ENCODE assay signal across 10 cellular contexts in the genomic region with DNA sequence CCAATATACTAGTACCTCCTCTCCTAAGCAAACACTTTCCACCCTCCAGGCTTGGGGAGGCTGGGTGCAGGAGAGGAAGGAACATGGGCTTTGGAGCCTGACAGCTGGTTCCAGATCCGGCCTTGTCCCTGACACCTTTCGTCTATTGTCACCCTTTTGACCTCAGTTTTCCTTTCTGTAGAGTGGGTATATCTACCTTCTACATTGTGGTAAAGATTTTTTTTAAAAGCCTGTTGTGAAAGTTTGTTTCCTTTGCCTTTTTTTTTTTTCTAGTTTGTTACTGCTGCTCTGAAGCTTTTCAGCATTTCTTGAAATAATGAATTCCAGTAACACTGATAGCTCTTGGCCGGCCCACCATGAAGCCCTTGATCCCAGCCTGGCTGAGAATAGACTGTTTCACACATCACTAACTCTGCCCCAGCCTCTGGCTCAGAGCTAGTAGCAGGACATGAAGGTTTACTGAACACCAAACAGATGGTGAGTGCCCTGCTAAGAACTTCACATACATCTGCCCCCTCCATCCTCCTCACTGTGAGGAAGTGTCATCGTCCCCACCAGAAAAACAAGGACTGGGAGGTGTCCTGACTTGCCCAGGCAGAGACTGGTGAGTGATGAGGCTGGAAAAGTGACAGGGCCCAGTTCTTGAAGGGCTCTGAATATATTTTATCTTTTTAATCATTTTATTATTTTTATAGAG. TPM values are rescaled to one million over a fixed set of nuclear protein-coding genes. Genes with fewer than 3 reads are reported as not detected.
DNase-seq lines count a peak whose midpoint lies in the region; ATAC-seq and TF ChIP-seq lines count a peak whose summit lies in the region.
"Had no signal": no experiment of that assay in that cellular context is flagged by ENCODE, and none has a peak within 500 bp of the region (broad histone marks: within the 10 kb centered on the region; RNA-seq: fewer than 3 reads in every experiment).

No MANE protein-coding gene starts in this region.

- peak in 1 of 5 donors; percentile 27 for DNase-seq in CD8-positive, alpha-beta memory T cell
- no peak for DNase-seq in HCT116 (ENCODE audit: low read depth, low spot score)
- DNase-seq in SJCRH30, result peak in 1 of 2 experiments; percentile 56
- DNase-seq in left kidney (ENCODE audit: low read depth, low spot score), result peak; percentile 67
- DNase-seq in adrenal gland, result no peak
- no peak for DNase-seq in activated CD4-positive, CD25-positive, alpha-beta regulatory T cell treated with anti-CD3 and anti-CD28 coated beads, Interleukin-2, amount 50 U/mL, for 72 hours
- DNase-seq: aorta; stimulated activated CD4-positive, alpha-beta T cell treated with anti-CD3 and anti-CD28 coated beads, Interleukin-2, amount 100 ng/mL, for 48 hours had no signal

- TF ChIP-seq RAD21 in HCT116 (IDR thresholded peaks at IDR 0.05; ENCODE audit: low read depth), result no peak

- H4K20me1 ChIP-seq in HCT116 (ENCODE audit: insufficient read depth), result no peaks in the 10 kb centered on the region

- no peaks in the 10 kb centered on the region for H3K9me3 ChIP-seq in CD8-positive, alpha-beta memory T cell (ENCODE audit: low read length)
- H3K9me3 ChIP-seq in HCT116 (ENCODE audit: control insufficient read depth in 1 of 2, insufficient read depth in 1 of 2, low read depth in 1 of 2, low read length in 2 of 2), result no peaks in the 10 kb centered on the region
- H3K9me3 ChIP-seq in SJCRH30 (replicated peaks), result no peaks in the 10 kb centered on the region
- H3K9me3 ChIP-seq in adrenal gland (replicated peaks in 1 of 3), result no peaks in the 10 kb centered on the region

- no peaks in the 10 kb centered on the region for H3K9me3 Mint-ChIP-seq in CD8-positive, alpha-beta memory T cell

- peak overlapping the region in 6 of 7 donors; percentile 57 to 86 (median 64) for H3K4me3 Mint-ChIP-seq in CD8-positive, alpha-beta memory T cell

- BruUV-seq in HCT116 (replicated peaks; lab: Mats Ljungman, UMichigan), result no TSS peak

- no peak overlapping the region for H2AFZ ChIP-seq in HCT116 (ENCODE audit: low read depth, low read length, poor library complexity, severe bottlenecking)

- H3K27me3 ChIP-seq in CD8-positive, alpha-beta memory T cell (ENCODE audit: insufficient read depth, low read length, poor library complexity, severe bottlenecking), result no peaks in the 10 kb centered on the region
- H3K27me3 ChIP-seq in HCT116 (ENCODE audit: insufficient read depth, low read length) (no peaks in the 10 kb centered on the region), SJCRH30 (no peaks in the 10 kb centered on the region), adrenal gland (no peaks in the 10 kb centered on the region)

- H3K36me3 Mint-ChIP-seq in CD8-positive, alpha-beta memory T cell, result peaks cover 0 to 2% (median 0%) of the 10 kb centered on the region in 3 donors

- CTCF ChIA-PET in CD8-positive, alpha-beta memory T cell (lab: Charles Lee), result interaction anchor here (0.7 to 5.4 kb wide), 14 partner anchors 8 to 95 kb away, joined by 3 to 42 read pairs (median 4); a partner anchor contains a TSS
- CTCF ChIA-PET in HCT116 (lab: Charles Lee), result interaction anchor here (1.3 to 1.4 kb wide), 2 partner anchors 15 to 45 kb away, joined by 3 to 4 read pairs; no protein-coding TSS in a partner anchor

- TF ChIP-seq POLR2A in HCT116 (IDR thresholded peaks at IDR 0.05; ENCODE audit: borderline replicate concordance, extremely low read depth, insufficient read depth, insufficient read length), result no peak
- TF ChIP-seq POLR2A in adrenal gland (IDR thresholded peaks at IDR 0.05), result no peak

- no peak overlapping the region for H3K4me3 ChIP-seq in CD8-positive, alpha-beta memory T cell (ENCODE audit: low read length)
- no peak overlapping the region for H3K4me3 ChIP-seq in HCT116 (replicated peaks in 1 of 2; ENCODE audit: low read depth in 1 of 2, low read length in 2 of 2)
- H3K4me3 ChIP-seq in SJCRH30, result no peak overlapping the region
- no peak overlapping the region for H3K4me3 ChIP-seq in adrenal gland

- peak overlapping the region; percentile 76 to 97 (median 91) for H3K27ac Mint-ChIP-seq in CD8-positive, alpha-beta memory T cell

- H3K4me1 ChIP-seq in CD8-positive, alpha-beta memory T cell (ENCODE audit: insufficient read depth, low read length), result peaks cover 70% of the 10 kb centered on the region
- H3K4me1 ChIP-seq in HCT116 (ENCODE audit: control insufficient read depth in 1 of 2, insufficient read depth in 2 of 2, low read length in 2 of 2) (peaks cover 17 to 40% of the 10 kb centered on the region in 2 experiments), SJCRH30 (peaks cover 40% of the 10 kb centered on the region), adrenal gland (replicated peaks in 1 of 2) (no peaks in the 10 kb centered on the region)

- H3K4me2 ChIP-seq in HCT116 (ENCODE audit: low read length), result peak overlapping the region; percentile 70

- no peaks in the 10 kb centered on the region for H3K36me3 ChIP-seq in CD8-positive, alpha-beta memory T cell (ENCODE audit: insufficient read depth, low read length)
- no peaks in the 10 kb centered on the region for H3K36me3 ChIP-seq in HCT116 (ENCODE audit: control insufficient read depth in 1 of 2, insufficient read depth in 2 of 2, low read length in 2 of 2)
- H3K36me3 ChIP-seq in SJCRH30, result no peaks in the 10 kb centered on the region
- no peaks in the 10 kb centered on the region for H3K36me3 ChIP-seq in adrenal gland (replicated peaks in 1 of 2)

- H3K9ac ChIP-seq in HCT116 (ENCODE audit: low read length), result no peak overlapping the region

- peaks cover 61 to 73% (median 69%) of the 10 kb centered on the region in 3 donors for H3K4me1 Mint-ChIP-seq in CD8-positive, alpha-beta memory T cell

- intact Hi-C loops in HCT116 (cut with micrococcal nuclease) (no loop called here), adrenal gland (cut with DNase I) (no loop called here)

- H3K27ac ChIP-seq in CD8-positive, alpha-beta memory T cell (ENCODE audit: low read depth, low read length), result no peak overlapping the region
- H3K27ac ChIP-seq in HCT116 (ENCODE audit: low read depth, low read length) (no peak overlapping the region; the same call in 1 of the 2 replicates), SJCRH30 (peak overlapping the region; percentile 11; the same call in 1 of the 2 replicates), adrenal gland (no peak overlapping the region)

- ATAC-seq in HCT116 (no peak), GM21737 (IDR thresholded peaks at IDR 0.05; ENCODE audit: unreplicated experiment) (no peak), GM21526 (IDR thresholded peaks at IDR 0.05; ENCODE audit: low FRiP score, unreplicated experiment) (no peak)

- TF ChIP-seq CTCF in HCT116 (IDR thresholded peaks at IDR 0.05 in 2 of 3, conservative IDR thresholded peaks at IDR 0.05 in 1 of 3; ENCODE audit: borderline replicate concordance in 1 of 3, insufficient read depth in 1 of 3, low read depth in 2 of 3, low read length in 2 of 3) (no peak), adrenal gland (IDR thresholded peaks at IDR 0.05) (no peak)

- no peaks in the 10 kb centered on the region for H3K27me3 Mint-ChIP-seq in CD8-positive, alpha-beta memory T cell

- H3K9me2 ChIP-seq in HCT116 (ENCODE audit: insufficient read depth), result no peaks in the 10 kb centered on the region

- WGBS in adrenal gland, 4 donors, result 72 to 81% (median 77%) methylated on average over 4 of the region's 4 CpGs

- RAD21 ChIA-PET in HCT116 (lab: Charles Lee; ENCODE audit: low non-redundant PET in 1 of 2, low total read pairs in 2 of 2, uncharacterized antibody in 2 of 2, unreplicated experiment in 2 of 2), result no interaction called here

- H3K79me2 ChIP-seq in HCT116 (ENCODE audit: insufficient read depth, low read length), result no peaks in the 10 kb centered on the region

- POLR2A ChIA-PET in CD8-positive, alpha-beta memory T cell (lab: Charles Lee), result interaction anchor here (0.7 to 2.3 kb wide), 7 partner anchors 9 to 458 kb away, joined by 3 to 16 read pairs (median 4); no protein-coding TSS in a partner anchor
- POLR2A ChIA-PET in HCT116 (lab: Charles Lee), result interaction anchor here (1.2 kb wide), 1 partner anchor 15 kb away, joined by 4 read pairs; no protein-coding TSS in a partner anchor

TF ChIP-seq in HCT116, 20 proteins besides CTCF, POLR2A, EP300 and RAD21 (continues in another document):
- TF ChIP-seq ELF1 (IDR thresholded peaks at IDR 0.05; ENCODE audit: borderline replicate concordance, low read depth), result no peak
- TF ChIP-seq, protein P1, sequence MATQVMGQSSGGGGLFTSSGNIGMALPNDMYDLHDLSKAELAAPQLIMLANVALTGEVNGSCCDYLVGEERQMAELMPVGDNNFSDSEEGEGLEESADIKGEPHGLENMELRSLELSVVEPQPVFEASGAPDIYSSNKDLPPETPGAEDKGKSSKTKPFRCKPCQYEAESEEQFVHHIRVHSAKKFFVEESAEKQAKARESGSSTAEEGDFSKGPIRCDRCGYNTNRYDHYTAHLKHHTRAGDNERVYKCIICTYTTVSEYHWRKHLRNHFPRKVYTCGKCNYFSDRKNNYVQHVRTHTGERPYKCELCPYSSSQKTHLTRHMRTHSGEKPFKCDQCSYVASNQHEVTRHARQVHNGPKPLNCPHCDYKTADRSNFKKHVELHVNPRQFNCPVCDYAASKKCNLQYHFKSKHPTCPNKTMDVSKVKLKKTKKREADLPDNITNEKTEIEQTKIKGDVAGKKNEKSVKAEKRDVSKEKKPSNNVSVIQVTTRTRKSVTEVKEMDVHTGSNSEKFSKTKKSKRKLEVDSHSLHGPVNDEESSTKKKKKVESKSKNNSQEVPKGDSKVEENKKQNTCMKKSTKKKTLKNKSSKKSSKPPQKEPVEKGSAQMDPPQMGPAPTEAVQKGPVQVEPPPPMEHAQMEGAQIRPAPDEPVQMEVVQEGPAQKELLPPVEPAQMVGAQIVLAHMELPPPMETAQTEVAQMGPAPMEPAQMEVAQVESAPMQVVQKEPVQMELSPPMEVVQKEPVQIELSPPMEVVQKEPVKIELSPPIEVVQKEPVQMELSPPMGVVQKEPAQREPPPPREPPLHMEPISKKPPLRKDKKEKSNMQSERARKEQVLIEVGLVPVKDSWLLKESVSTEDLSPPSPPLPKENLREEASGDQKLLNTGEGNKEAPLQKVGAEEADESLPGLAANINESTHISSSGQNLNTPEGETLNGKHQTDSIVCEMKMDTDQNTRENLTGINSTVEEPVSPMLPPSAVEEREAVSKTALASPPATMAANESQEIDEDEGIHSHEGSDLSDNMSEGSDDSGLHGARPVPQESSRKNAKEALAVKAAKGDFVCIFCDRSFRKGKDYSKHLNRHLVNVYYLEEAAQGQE (IDR thresholded peaks at IDR 0.05; ENCODE audit: low read depth), result no peak
- no peak for TF ChIP-seq CEBPB (IDR thresholded peaks at IDR 0.05; ENCODE audit: low read depth)
- TF ChIP-seq EZH2 (IDR thresholded peaks at IDR 0.05), result no peak
- TF ChIP-seq SP1 (IDR thresholded peaks at IDR 0.05; ENCODE audit: low read depth), result no peak

RNA-seq across cellular contexts. Expression of a gene that starts 33.1 kb away (rescaled TPM):
- total RNA-seq in CD8-positive, alpha-beta memory T cell, result 10 to 100 TPM; 18.4 to 19.3 TPM
- 4.7 TPM for polyA plus RNA-seq in CD8-positive, alpha-beta memory T cell
- 183 TPM for total RNA-seq in HCT116 (2021; ENCODE audit: unreplicated experiment)
- 116 and 167 TPM in 2 replicates for polyA plus RNA-seq in HCT116 (2012)
- 332 and 336 TPM in 2 replicates for total RNA-seq in SJCRH30 (2014; rRNA removed; shearing (Covaris generic))
- total RNA-seq in adrenal gland, result 100 to 1,000 TPM in 5 of 8 donors, 10 to 100 TPM in 3; 55.3 to 213 (median 118) TPM
- 100 to 1,000 TPM in 2 of 3 donors, 10 to 100 TPM in 1; 28.8 to 133 (median 114) TPM for polyA plus RNA-seq in adrenal gland
